Comparison of ENCODE assay signal across 25 cellular contexts in the genomic region with DNA sequence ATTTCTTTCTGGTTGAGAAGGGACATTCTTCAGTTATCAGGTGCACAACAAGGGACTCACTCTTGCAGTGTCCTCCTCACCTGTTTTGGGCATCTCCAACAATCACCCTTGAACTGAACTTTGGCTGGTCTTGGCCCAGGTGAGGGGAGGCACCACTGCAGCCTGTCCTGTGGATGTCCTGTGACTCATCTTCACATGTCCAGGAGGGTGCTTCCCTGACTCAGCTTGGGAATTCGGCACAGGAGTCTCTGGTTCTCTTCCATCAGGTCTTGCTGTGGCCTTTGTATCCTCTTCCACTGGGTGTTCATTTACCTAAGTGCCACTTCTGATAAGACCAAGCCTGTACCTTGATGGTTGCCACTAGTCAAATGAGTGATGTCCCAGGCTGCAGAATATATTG.
"Had no signal": no experiment of that assay in that cellular context is flagged by ENCODE, and none has a peak within 500 bp of the region (broad histone marks: within the 10 kb centered on the region; RNA-seq: fewer than 3 reads in every experiment).

No MANE protein-coding gene starts in this region.

- H3K4me1 ChIP-seq: colonic mucosa, gastrocnemius medialis, left lung, lower lobe of right lung had no signal

- H3K27me3 ChIP-seq: colonic mucosa, gastrocnemius medialis had no signal

- H3K36me3 ChIP-seq: colonic mucosa, gastrocnemius medialis, heart right ventricle, left lung, lower lobe of right lung had no signal

- DNase-seq: cerebellar nuclear complex; colonic mucosa; cortex of kidney; dermis blood vessel endothelial cell; dorsolateral prefrontal cortex; effector CD4-positive, alpha-beta T cell; effector memory CD8-positive, alpha-beta T cell; endodermal cell; erythroblast; foreskin melanocyte; gastrocnemius medialis; glutamatergic neuron; head of caudate nucleus; heart right ventricle; hippocampal formation; kidney; kidney glomerular epithelial cell; left cardiac atrium; left lung; left ventricle myocardium superior; lower lobe of right lung; mesenchymal stem cell; midbrain; naive thymus-derived CD4-positive, alpha-beta T cell had no signal

- H3K9me3 ChIP-seq: colonic mucosa, gastrocnemius medialis, lower lobe of right lung had no signal

- H3K27ac ChIP-seq: colonic mucosa, dorsolateral prefrontal cortex, epithelial cell of prostate, gastrocnemius medialis, heart right ventricle, left lung, lower lobe of right lung had no signal

- H3K4me3 ChIP-seq: colonic mucosa, dorsolateral prefrontal cortex, gastrocnemius medialis, heart right ventricle, left lung, lower lobe of right lung had no signal
